ENCODE assay signal across 1 cellular context in genomic region chr12:103928736-103929050, GRCh38.
TF ChIP-seq lines count a peak whose summit lies in the region.

No MANE protein-coding gene starts in this region.

TF ChIP-seq in HepG2, 621 proteins besides CTCF, POLR2A, EP300 and RAD21 (continued from another document):
- TF ChIP-seq BATF2 (CRISPR knock-in tag; IDR thresholded peaks at IDR 0.05) = 0 out of 2 replicates have a peak, but pooled peaks have one; percentile 15
